ENCODE assay signal across 30 cellular contexts in the genomic region with DNA sequence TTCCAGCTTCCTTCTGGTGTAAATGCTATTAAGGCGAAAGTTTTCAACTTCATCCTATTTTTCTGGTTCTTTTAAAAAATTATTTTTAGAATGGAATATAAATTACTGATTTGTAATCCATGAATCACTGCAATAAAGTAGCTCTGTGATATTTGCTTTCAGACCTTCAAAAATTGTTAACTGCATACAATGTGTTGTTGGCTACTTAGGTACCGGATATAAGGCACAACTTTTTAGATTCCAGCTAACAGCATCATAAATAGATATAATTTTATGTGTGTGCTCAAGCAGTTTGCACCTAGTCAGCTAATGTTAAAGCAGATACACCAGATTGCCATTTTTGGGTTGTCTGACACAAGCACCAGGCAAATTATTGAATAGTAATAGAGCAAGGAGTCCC. TPM values are rescaled to one million over a fixed set of nuclear protein-coding genes. Genes with fewer than 3 reads are reported as not detected.
"Had no signal": no experiment of that assay in that cellular context is flagged by ENCODE, and none has a peak within 500 bp of the region (broad histone marks: within the 10 kb centered on the region; RNA-seq: fewer than 3 reads in every experiment).

No MANE protein-coding gene starts in this region.

- H3K36me3 ChIP-seq: suprapubic skin, thoracic aorta, thyroid gland, transverse colon, upper lobe of left lung, upper lobe of right lung, uterus, vagina had no signal

- H3K4me1 ChIP-seq: stomach, suprapubic skin, testis, thyroid gland, tibial artery, tibial nerve, transverse colon, upper lobe of left lung, upper lobe of right lung, uterus, vagina had no signal

- DNase-seq: stimulated activated CD4-positive, alpha-beta T cell treated with anti-CD3 and anti-CD28 coated beads, Interleukin-2, amount 100 ng/mL, for 48 hours; stimulated activated CD4-positive, alpha-beta T cell treated with anti-CD3 and anti-CD28 coated beads, Interleukin-4, amount 100 ng/mL, for 1 hour; stimulated activated CD4-positive, alpha-beta T cell treated with anti-CD3 and anti-CD28 coated beads, Interleukin-4, amount 100 ng/mL, for 24 hours; stimulated activated CD4-positive, alpha-beta T cell treated with anti-CD3 and anti-CD28 coated beads, Interleukin-4, amount 100 ng/mL, for 4 hours; stimulated activated CD8-positive, alpha-beta memory T cell treated with anti-CD3 and anti-CD28 coated beads, Interleukin-4, amount 100 ng/mL, for 48 hours; stimulated activated naive B cell treated with anti-CD40 and anti-IgM and Interleukin-4, amounts not matched to agents 10 μg/mL and 1 μg/mL and 100 μg/mL, for 72 hours; stimulated activated naive CD4-positive, alpha-beta T cell; stimulated activated naive CD4-positive, alpha-beta T cell treated with Interleukin-2 at 50 U/mL for 16 hours; stimulated activated naive CD8-positive, alpha-beta T cell treated with anti-CD3 and anti-CD28 coated beads, Interleukin-15, amount 100 ng/mL, for 72 hours; stimulated activated naive CD8-positive, alpha-beta T cell treated with anti-CD3 and anti-CD28 coated beads, Interleukin-15, Interleukin-2, amounts not matched to agents 100 U/mL and 50 U/mL, for 24 hours; stomach; substantia nigra; testis; thyroid gland; tibial artery; transverse colon; trophoblast cell; upper lobe of left lung; upper lobe of right lung; uterus had no signal

- H3K27ac ChIP-seq: stomach, suprapubic skin, testis, thoracic aorta, thyroid gland, tibial artery, tibial nerve, transverse colon, upper lobe of left lung, upper lobe of right lung, uterus, vagina had no signal

- H3K9me3 ChIP-seq: stomach, suprapubic skin, testis, thoracic aorta, thyroid gland, tibial artery, tibial nerve, transverse colon, upper lobe of left lung, upper lobe of right lung, uterus, vagina had no signal

- H3K4me3 ChIP-seq: stomach, suprapubic skin, testis, thoracic aorta, thyroid gland, tibial artery, tibial nerve, transverse colon, upper lobe of left lung, upper lobe of right lung, uterus, vagina had no signal

- H3K27me3 ChIP-seq: stomach, suprapubic skin, testis, thyroid gland, tibial artery, tibial nerve, transverse colon, upper lobe of left lung, upper lobe of right lung, uterus, vagina had no signal

- ATAC-seq: stimulated activated effector memory CD8-positive, alpha-beta T cell treated with anti-CD3 and anti-CD28 coated beads, Interleukin-12 subunit alpha, Interleukin-12 subunit beta, amount 100 ng/mL, for 72 hours; stimulated activated memory B cell treated with anti-CD40 and anti-IgM and Interleukin-4, amounts not matched to agents 10 μg/mL and 1 μg/mL and 100 μg/mL, for 72 hours; stimulated activated naive B cell treated with anti-CD40 and anti-IgM and Interleukin-4, amounts not matched to agents 10 μg/mL and 1 μg/mL and 100 μg/mL, for 72 hours; stimulated activated naive CD8-positive, alpha-beta T cell treated with anti-CD3 and anti-CD28 coated beads, Interleukin-15, amount 100 ng/mL, for 72 hours; stimulated activated naive CD8-positive, alpha-beta T cell treated with anti-CD3 and anti-CD28 coated beads, Interleukin-15, Interleukin-2, amounts not matched to agents 100 U/mL and 50 U/mL, for 24 hours; upper lobe of right lung had no signal

- FAIRE-seq: urothelium cell line had no signal

RNA-seq across cellular contexts. Expression of a gene that starts 58.7 kb away (rescaled TPM):
- total RNA-seq: temporal lobe, thoracic aorta, thyroid gland, tibial nerve, ureter, urinary bladder, uterus, vagina had no signal
